ENCODE assay signal across 1 cellular context in genomic region chr3:190330936-190331734, GRCh38.
TF ChIP-seq lines count a peak whose summit lies in the region.

No MANE protein-coding gene starts in this region.

TF ChIP-seq in HepG2, 621 proteins besides CTCF, POLR2A, EP300 and RAD21 (continued from another document and continues in another):
- TF ChIP-seq TFE3 (CRISPR knock-in tag; IDR thresholded peaks at IDR 0.05), result peak; percentile 76
- TF ChIP-seq MIER2 (CRISPR knock-in tag; IDR thresholded peaks at IDR 0.05), result peak; percentile 73; the same call in 1 of the 2 replicates
- TF ChIP-seq FOXJ3 (CRISPR knock-in tag; IDR thresholded peaks at IDR 0.05; ENCODE audit: borderline replicate concordance), result peak; percentile 94; the same call in 1 of the 2 replicates
- peak; percentile 90 for TF ChIP-seq BCL6 (CRISPR knock-in tag; IDR thresholded peaks at IDR 0.05)
- 0 out of 2 replicates have a peak, but pooled peaks have one; percentile 37 for TF ChIP-seq KMT2B (CRISPR knock-in tag; IDR thresholded peaks at IDR 0.05)
- TF ChIP-seq, protein P1, sequence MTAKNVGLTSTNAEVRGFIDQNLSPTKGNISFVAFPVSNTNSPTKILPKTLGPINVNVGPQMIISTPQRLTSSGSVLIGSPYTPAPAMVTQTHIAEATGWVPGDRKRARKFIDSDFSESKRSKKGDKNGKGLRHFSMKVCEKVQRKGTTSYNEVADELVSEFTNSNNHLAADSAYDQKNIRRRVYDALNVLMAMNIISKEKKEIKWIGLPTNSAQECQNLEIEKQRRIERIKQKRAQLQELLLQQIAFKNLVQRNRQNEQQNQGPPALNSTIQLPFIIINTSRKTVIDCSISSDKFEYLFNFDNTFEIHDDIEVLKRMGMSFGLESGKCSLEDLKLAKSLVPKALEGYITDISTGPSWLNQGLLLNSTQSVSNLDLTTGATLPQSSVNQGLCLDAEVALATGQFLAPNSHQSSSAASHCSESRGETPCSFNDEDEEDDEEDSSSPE (CRISPR knock-in tag; IDR thresholded peaks at IDR 0.05), result peak; percentile 34; the same call in 1 of the 2 replicates
- TF ChIP-seq PHF21A (CRISPR knock-in tag; IDR thresholded peaks at IDR 0.05), result peak; percentile 93
- no peak for TF ChIP-seq ZNF615 (CRISPR knock-in tag; IDR thresholded peaks at IDR 0.05; ENCODE audit: borderline replicate concordance)
- TF ChIP-seq PCBP1 (IDR thresholded peaks at IDR 0.05; ENCODE audit: borderline replicate concordance, low read depth, low read length), result no peak
- no peak for TF ChIP-seq ZNF572 (CRISPR knock-in tag; IDR thresholded peaks at IDR 0.05)
- TF ChIP-seq HOMEZ (CRISPR knock-in tag; IDR thresholded peaks at IDR 0.05; ENCODE audit: low read depth), result peak; percentile 99
- TF ChIP-seq TERF1 (CRISPR knock-in tag; IDR thresholded peaks at IDR 0.05), result no peak
- no peak for TF ChIP-seq JARID2 (CRISPR knock-in tag; IDR thresholded peaks at IDR 0.05; ENCODE audit: insufficient replicate concordance)
- TF ChIP-seq NR2F2 (IDR thresholded peaks at IDR 0.05; ENCODE audit: borderline replicate concordance, low read depth), result peak; percentile 95
- peak; percentile 84 for TF ChIP-seq SOX5 (CRISPR knock-in tag; IDR thresholded peaks at IDR 0.05; ENCODE audit: borderline replicate concordance)
- no peak for TF ChIP-seq MLLT10 (CRISPR knock-in tag; IDR thresholded peaks at IDR 0.05)
- TF ChIP-seq FOXM1 (CRISPR knock-in tag; IDR thresholded peaks at IDR 0.05), result 0 out of 2 replicates have a peak, but pooled peaks have one; percentile 76
- TF ChIP-seq RARG (CRISPR knock-in tag; IDR thresholded peaks at IDR 0.05; ENCODE audit: low read depth), result no peak
- TF ChIP-seq U2AF2 (IDR thresholded peaks at IDR 0.05; ENCODE audit: low read depth, low read length), result no peak
- TF ChIP-seq NCOR1 (IDR thresholded peaks at IDR 0.05; ENCODE audit: borderline replicate concordance, low read length), result peak; percentile 94
- peak; percentile 85 for TF ChIP-seq ZMYM2 (CRISPR knock-in tag; IDR thresholded peaks at IDR 0.05)
- TF ChIP-seq TCF12 (IDR thresholded peaks at IDR 0.05), result no peak
- TF ChIP-seq TCF12 (CRISPR knock-in tag; IDR thresholded peaks at IDR 0.05), result 0 out of 2 replicates have a peak, but pooled peaks have one; percentile 75
- peak; percentile 82 for TF ChIP-seq PITX1 (CRISPR knock-in tag; IDR thresholded peaks at IDR 0.05)
- peak; percentile 68; the same call in 1 of the 2 replicates for TF ChIP-seq IKZF5 (CRISPR knock-in tag; IDR thresholded peaks at IDR 0.05)
- no peak for TF ChIP-seq SIN3B (IDR thresholded peaks at IDR 0.05; ENCODE audit: low read length)
- TF ChIP-seq ARID3A (IDR thresholded peaks at IDR 0.05; ENCODE audit: low read depth, low read length), result peak; percentile 97
- no peak for TF ChIP-seq TP53 (CRISPR knock-in tag; conservative IDR thresholded peaks at IDR 0.05)
- no peak for TF ChIP-seq ZBTB46 (CRISPR knock-in tag; IDR thresholded peaks at IDR 0.05; ENCODE audit: borderline replicate concordance)
- no peak; the same call in 1 of the 2 replicates for TF ChIP-seq ZFP36L1 (CRISPR knock-in tag; IDR thresholded peaks at IDR 0.05)
- no peak; the same call in 1 of the 2 replicates for TF ChIP-seq GATA4 (IDR thresholded peaks at IDR 0.05; ENCODE audit: borderline replicate concordance, low read depth)
- TF ChIP-seq NONO (IDR thresholded peaks at IDR 0.05), result no peak
- peak; percentile 87 for TF ChIP-seq NONO (CRISPR knock-in tag; conservative IDR thresholded peaks at IDR 0.05)
- TF ChIP-seq MTA3 (CRISPR knock-in tag; IDR thresholded peaks at IDR 0.05), result no peak
- no peak for TF ChIP-seq GPN1 (CRISPR knock-in tag; IDR thresholded peaks at IDR 0.05; ENCODE audit: borderline replicate concordance)
- TF ChIP-seq POGK (CRISPR knock-in tag; conservative IDR thresholded peaks at IDR 0.05), result peak; percentile 53; the same call in 1 of the 2 replicates
- TF ChIP-seq USF2 (IDR thresholded peaks at IDR 0.05; ENCODE audit: low read depth, low read length), result no peak
- TF ChIP-seq USF2 (CRISPR knock-in tag; IDR thresholded peaks at IDR 0.05; ENCODE audit: borderline replicate concordance), result no peak
- peak; percentile 97 for TF ChIP-seq ESRRA (CRISPR knock-in tag; IDR thresholded peaks at IDR 0.05; ENCODE audit: low read depth)
- no peak for TF ChIP-seq NFE2L2 (IDR thresholded peaks at IDR 0.05; ENCODE audit: low read length)
- peak; percentile 65; the same call in 1 of the 2 replicates for TF ChIP-seq ZMYM3 (CRISPR knock-in tag; IDR thresholded peaks at IDR 0.05)
- peak; percentile 88; the same call in 1 of the 2 replicates for TF ChIP-seq NCOA1 (CRISPR knock-in tag; IDR thresholded peaks at IDR 0.05)
- no peak for TF ChIP-seq SOX6 (IDR thresholded peaks at IDR 0.05)
- peak; percentile 94 for TF ChIP-seq SOX6 (CRISPR knock-in tag; IDR thresholded peaks at IDR 0.05)
- TF ChIP-seq ZNF557 (CRISPR knock-in tag; IDR thresholded peaks at IDR 0.05), result no peak
- TF ChIP-seq ZNF124 (CRISPR knock-in tag; IDR thresholded peaks at IDR 0.05), result peak; percentile 90
- TF ChIP-seq ZNF468 (CRISPR knock-in tag; IDR thresholded peaks at IDR 0.05), result no peak
- TF ChIP-seq CBFB (CRISPR knock-in tag; IDR thresholded peaks at IDR 0.05), result no peak
- peak; percentile 89 for TF ChIP-seq FOXK1 (CRISPR knock-in tag; IDR thresholded peaks at IDR 0.05; ENCODE audit: borderline replicate concordance, low read depth)
- TF ChIP-seq PLRG1 (conservative IDR thresholded peaks at IDR 0.05), result no peak
- no peak for TF ChIP-seq ZNF737 (CRISPR knock-in tag; IDR thresholded peaks at IDR 0.05; ENCODE audit: borderline replicate concordance)
- peak; percentile 41; the same call in 1 of the 2 replicates for TF ChIP-seq ZNF160 (CRISPR knock-in tag; IDR thresholded peaks at IDR 0.05)
- peak; percentile 99 for TF ChIP-seq ZNF317 (CRISPR knock-in tag; IDR thresholded peaks at IDR 0.05)
- peak; percentile 40 for TF ChIP-seq PHF5A (CRISPR knock-in tag; IDR thresholded peaks at IDR 0.05; ENCODE audit: low read depth, unreplicated experiment)
- TF ChIP-seq HMG20A (CRISPR knock-in tag; IDR thresholded peaks at IDR 0.05; ENCODE audit: borderline replicate concordance), result peak; percentile 95
- TF ChIP-seq MAF1 (CRISPR knock-in tag; IDR thresholded peaks at IDR 0.05; ENCODE audit: borderline replicate concordance), result no peak
- peak; percentile 95 for TF ChIP-seq ZNF644 (CRISPR knock-in tag; IDR thresholded peaks at IDR 0.05; ENCODE audit: low read depth)
- TF ChIP-seq SNAPC2 (CRISPR knock-in tag; IDR thresholded peaks at IDR 0.05), result 0 out of 2 replicates have a peak, but pooled peaks have one; percentile 71
- peak; percentile 96 for TF ChIP-seq ZNF292 (CRISPR knock-in tag; IDR thresholded peaks at IDR 0.05; ENCODE audit: borderline replicate concordance, low read depth)
- peak; percentile 88 for TF ChIP-seq TOE1 (CRISPR knock-in tag; IDR thresholded peaks at IDR 0.05)
- TF ChIP-seq POLR2AphosphoS2 (IDR thresholded peaks at IDR 0.05; ENCODE audit: low read depth, low read length), result no peak
- TF ChIP-seq TEAD3 (CRISPR knock-in tag; optimal IDR thresholded peaks at IDR 0.05; ENCODE audit: borderline replicate concordance), result peak; percentile 97
